In genomic region chr16:30070490-30070889, GRCh38 we compare ENCODE assay signal across 13 cellular contexts. TPM values are rescaled to one million over a fixed set of nuclear protein-coding genes. Genes with fewer than 3 reads are reported as not detected.
DNase-seq lines count a peak whose midpoint lies in the region; TF ChIP-seq lines count a peak whose summit lies in the region.
"Had no signal": no experiment of that assay in that cellular context is flagged by ENCODE, and none has a peak within 500 bp of the region (broad histone marks: within the 10 kb centered on the region; RNA-seq: fewer than 3 reads in every experiment).

No MANE protein-coding gene starts in this region.

- peaks cover 32 to 67% (median 57%) of the 10 kb centered on the region in 6 donors for H3K4me1 ChIP-seq in spleen

- no peak overlapping the region for H3K4me3 ChIP-seq in spleen
- H3K4me3 ChIP-seq: A549, thoracic aorta had no signal

- H3K9me3 Mint-ChIP-seq in T-helper 2 cell treated with Interferon-gamma antibody and Interleukin-4, amounts not matched to agents 5 μg/mL and 100 μg/mL, for 36 hours, result no peaks in the 10 kb centered on the region
- no peaks in the 10 kb centered on the region for H3K9me3 Mint-ChIP-seq in chondrocyte (ENCODE audit: low read depth)
- H3K9me3 Mint-ChIP-seq: naive B cell had no signal

- H3K36me3 Mint-ChIP-seq in T-helper 2 cell treated with Interferon-gamma antibody and Interleukin-4, amounts not matched to agents 5 μg/mL and 100 μg/mL, for 36 hours (ENCODE audit: low read depth), result peaks cover 61% of the 10 kb centered on the region
- peaks cover 38% of the 10 kb centered on the region for H3K36me3 Mint-ChIP-seq in chondrocyte (ENCODE audit: low read depth)

- no peaks in the 10 kb centered on the region for H3K27me3 Mint-ChIP-seq in T-helper 2 cell treated with Interferon-gamma antibody and Interleukin-4, amounts not matched to agents 5 μg/mL and 100 μg/mL, for 36 hours (ENCODE audit: low read depth)
- H3K27me3 Mint-ChIP-seq in chondrocyte (ENCODE audit: low read depth), result no peaks in the 10 kb centered on the region
- H3K27me3 Mint-ChIP-seq: naive B cell had no signal

- peak overlapping the region; percentile 18 for H3K4me3 Mint-ChIP-seq in T-helper 2 cell treated with Interferon-gamma antibody and Interleukin-4, amounts not matched to agents 5 μg/mL and 100 μg/mL, for 36 hours
- peak overlapping the region; percentile 44 for H3K4me3 Mint-ChIP-seq in chondrocyte (ENCODE audit: unreplicated experiment)

- H3K27ac ChIP-seq in spleen, result peak overlapping the region in 5 of 8 donors; percentile 25 to 100 (median 61)
- H3K27ac ChIP-seq: A549, thoracic aorta, VCaP had no signal

- no peaks in the 10 kb centered on the region for H3K27me3 ChIP-seq in spleen (replicated peaks in 1 of 7)

- TF ChIP-seq POLR2A in spleen (IDR thresholded peaks at IDR 0.05), result no peak

- H3K27ac Mint-ChIP-seq in T-helper 2 cell treated with Interferon-gamma antibody and Interleukin-4, amounts not matched to agents 5 μg/mL and 100 μg/mL, for 36 hours, result peak overlapping the region; percentile 62
- H3K27ac Mint-ChIP-seq in chondrocyte (ENCODE audit: unreplicated experiment), result peak overlapping the region; percentile 54

- H3K9me3 ChIP-seq in spleen, result no peaks in the 10 kb centered on the region
- H3K9me3 ChIP-seq: A549, thoracic aorta had no signal

- no peak for TF ChIP-seq CTCF in chondrocyte (IDR thresholded peaks at IDR 0.05)
- no peak for TF ChIP-seq CTCF in spleen (IDR thresholded peaks at IDR 0.05 in 8 of 11, conservative IDR thresholded peaks at IDR 0.05 in 3 of 11)

- peaks cover 10 to 73% (median 68%) of the 10 kb centered on the region in 6 donors for H3K36me3 ChIP-seq in spleen

- no peak for DNase-seq in T-helper 2 cell treated with Interferon-gamma antibody and Interleukin-4, amounts not matched to agents 5 μg/mL and 100 μg/mL, for 36 hours (ENCODE audit: low spot score)
- DNase-seq in T-helper 2 cell (no peak), chondrocyte (ENCODE audit: low spot score) (no peak), spleen (no peak), NAMALWA (ENCODE audit: low spot score) (no peak), NCI-H82 (lab: John Stamatoyannopoulos, UW) (no peak)
- DNase-seq: activated gamma-delta T cell treated with Interleukin-2 at 50 U/mL for 16 hours, DND-41, naive B cell, NCI-H187 treated with DMSO at 0.1 percent for 48 hours had no signal

- intact Hi-C loops in spleen (cut with DNase I; ENCODE audit: low total_unique reads), result no loop called here

- peaks cover 31% of the 10 kb centered on the region for H3K4me1 Mint-ChIP-seq in T-helper 2 cell treated with Interferon-gamma antibody and Interleukin-4, amounts not matched to agents 5 μg/mL and 100 μg/mL, for 36 hours (ENCODE audit: low read depth)
- H3K4me1 Mint-ChIP-seq in chondrocyte (ENCODE audit: low read depth), result peaks cover 51% of the 10 kb centered on the region

RNA-seq across cellular contexts. Expression of gene ALDOA, which starts 4.9 kb away (rescaled TPM):
- total RNA-seq in chondrocyte (865 to 1,101 TPM (median 1,094 TPM) in 3 replicates), spleen (100 to 1,000 TPM; 579 to 880 (median 622) TPM)
- polyA plus RNA-seq in spleen, result 100 to 1,000 TPM; 424 to 551 (median 496) TPM

RNA-seq across cellular contexts. Expression of gene PPP4C, which starts 5.3 kb away (rescaled TPM):
- 81.0 to 90.3 TPM (median 84.7 TPM) in 3 replicates for total RNA-seq in chondrocyte
- 10 to 100 TPM; 43.9 to 88.6 (median 74.8) TPM for total RNA-seq in spleen
- 100 to 1,000 TPM in 1 of 3 donors, 10 to 100 TPM in 2; 73.0 to 128 (median 91.1) TPM for polyA plus RNA-seq in spleen

RNA-seq across cellular contexts. Expression of gene TBX6, which starts 21.2 kb away (rescaled TPM):
- total RNA-seq in chondrocyte, result 0.34 to 0.59 TPM (median 0.55 TPM) in 3 replicates
- total RNA-seq in spleen, result 1 to 10 TPM in 5 of 7 donors, under 1 TPM in 1, not detected in 1; 0.66 to 3.4 (median 2.2) TPM
- 1 to 10 TPM; 1.4 to 2.2 (median 1.6) TPM for polyA plus RNA-seq in spleen

RNA-seq across cellular contexts. Expression of gene YPEL3, which starts 25.5 kb away (rescaled TPM):
- total RNA-seq in chondrocyte, result 23.3 to 31.9 TPM (median 28.1 TPM) in 3 replicates
- 100 to 1,000 TPM; 108 to 208 (median 127) TPM for total RNA-seq in spleen
- 100 to 1,000 TPM; 152 to 234 (median 223) TPM for polyA plus RNA-seq in spleen

RNA-seq across cellular contexts. Expression of gene TLCD3B, which starts 39.4 kb away (rescaled TPM):
- total RNA-seq in chondrocyte, result 0.28 to 0.77 TPM (median 0.44 TPM) in 3 replicates
- total RNA-seq in spleen, result not detected
- polyA plus RNA-seq in spleen, result under 1 TPM in 2 of 3 donors, not detected in 1; 0.09 to 0.10 TPM
- total RNA-seq: thoracic aorta had no signal
